ENCODE assay signal across 12 cellular contexts in the genomic region with DNA sequence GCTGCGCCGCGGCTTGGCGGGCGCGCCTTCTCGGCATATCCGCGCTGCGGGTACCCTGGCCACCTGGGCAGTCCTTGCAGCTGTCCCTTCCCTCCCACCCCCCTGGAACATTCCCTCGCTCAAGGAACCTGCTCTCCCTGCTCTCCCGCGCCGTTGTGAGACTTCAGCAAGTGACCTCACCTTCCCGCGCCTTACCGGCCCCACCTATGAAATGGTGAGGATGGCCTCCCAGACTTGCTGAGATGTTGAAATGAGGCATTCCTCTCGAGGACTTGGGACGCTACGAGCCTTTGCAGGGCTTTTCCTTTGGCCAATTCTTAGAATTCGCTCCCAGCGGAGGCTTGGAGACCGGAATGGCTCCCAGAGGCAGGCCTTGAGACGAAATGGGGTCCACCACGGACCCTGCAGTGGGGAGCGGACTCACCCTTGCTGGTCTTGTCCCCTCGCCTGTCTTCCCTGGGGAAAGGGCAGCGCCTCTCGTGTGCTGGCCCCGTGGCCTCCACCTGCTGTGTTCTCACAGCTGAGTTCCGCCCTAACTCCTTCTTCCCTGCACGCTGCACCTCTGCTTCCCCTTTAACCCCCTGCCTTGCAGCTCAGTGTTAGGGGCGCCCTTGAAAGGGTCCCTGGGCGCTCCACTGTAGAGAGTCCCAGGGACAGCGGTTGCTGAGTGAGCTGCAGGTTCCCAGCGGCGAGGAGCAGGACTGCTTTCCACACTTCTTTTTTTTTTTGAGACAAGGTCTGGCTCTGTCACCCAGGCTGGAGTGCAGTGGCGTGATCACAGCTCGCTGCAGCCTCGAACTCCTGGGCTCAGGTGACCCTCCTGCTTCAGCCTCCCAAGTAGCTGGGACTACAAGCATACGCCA. TPM values are rescaled to one million over a fixed set of nuclear protein-coding genes. Genes with fewer than 3 reads are reported as not detected.
DNase-seq lines count a peak whose midpoint lies in the region; ATAC-seq, FAIRE-seq and TF ChIP-seq lines count a peak whose summit lies in the region.
"Had no signal": no experiment of that assay in that cellular context is flagged by ENCODE, and none has a peak within 500 bp of the region (broad histone marks: within the 10 kb centered on the region; RNA-seq: fewer than 3 reads in every experiment).

No MANE protein-coding gene starts in this region.

- BruUV-seq in HepG2 (replicated peaks; lab: Mats Ljungman, UMichigan): no TSS peak

- H3F3A ChIP-seq in GM23338 (replicated peaks; ENCODE audit: low read depth): peaks cover 13% of the 10 kb centered on the region

- no peak for FAIRE-seq in HepG2 (lab: Jason Lieb, UNC)
- FAIRE-seq: astrocyte had no signal

- H3K36me3 ChIP-seq in GM23338 (ENCODE audit: insufficient read depth) (no peaks in the 10 kb centered on the region), HepG2 (replicated peaks in 1 of 2; ENCODE audit: control insufficient read depth in 1 of 2, insufficient read depth in 2 of 2, low read length in 2 of 2) (no peaks in the 10 kb centered on the region), gastrocnemius medialis (no peaks in the 10 kb centered on the region), thyroid gland (no peaks in the 10 kb centered on the region)

- no peak overlapping the region for H3K9ac ChIP-seq in HepG2 (ENCODE audit: insufficient read depth, low read depth, low read length)

- H3K4me1 ChIP-seq in GM23338 (ENCODE audit: insufficient read depth) (peaks cover 25% of the 10 kb centered on the region), HepG2 (ENCODE audit: insufficient read depth, low read length) (peaks cover 39% of the 10 kb centered on the region), gastrocnemius medialis (peaks cover 6 to 7% of the 10 kb centered on the region in 2 donors), thyroid gland (peaks cover 10 to 15% of the 10 kb centered on the region in 2 donors)

- no peak for TF ChIP-seq RAD21 in HepG2 (CRISPR knock-in tag; IDR thresholded peaks at IDR 0.05)

- H3K27me3 ChIP-seq in GM23338 (ENCODE audit: insufficient read depth): peaks cover 35% of the 10 kb centered on the region
- peaks cover 6 to 70% of the 10 kb centered on the region in 2 experiments; a peak in 4 of 5 replicates for H3K27me3 ChIP-seq in HepG2 (ENCODE audit: control insufficient read depth in 1 of 2, insufficient read depth in 2 of 2, low read length in 2 of 2)
- H3K27me3 ChIP-seq in gastrocnemius medialis: peaks cover 64 to 80% (median 76%) of the 10 kb centered on the region in 3 donors
- H3K27me3 ChIP-seq in thyroid gland: no peaks in the 10 kb centered on the region

- peak overlapping the region; percentile 62 for H3K4me3 ChIP-seq in GM23338
- H3K4me3 ChIP-seq in coronary artery: peak overlapping the region; percentile 63
- no peak overlapping the region for H3K4me3 ChIP-seq in HepG2 (replicated peaks in 1 of 3; ENCODE audit: insufficient read depth in 1 of 3, low read depth in 2 of 3, low read length in 3 of 3)
- peak overlapping the region; percentile 31 to 45 (median 42) for H3K4me3 ChIP-seq in gastrocnemius medialis
- peak overlapping the region in 1 of 3 donors; percentile 21 for H3K4me3 ChIP-seq in thyroid gland (replicated peaks in 1 of 3)

- peaks cover 53% of the 10 kb centered on the region for H3K4me1 Mint-ChIP-seq in GM23338
- H3K4me1 Mint-ChIP-seq in activated CD8-positive, alpha-beta T cell treated with anti-CD3 and anti-CD28 coated beads, Interleukin-2, amount 10 ng/mL, durations not matched to agents 7 days and 5 days (ENCODE audit: low read depth): no peaks in the 10 kb centered on the region

- CTCF ChIA-PET in HepG2 (lab: Yijun Ruan, JAX; ENCODE audit: low intra/inter-chr PET ratio, low total read pairs): no interaction called here
- CTCF ChIA-PET in activated CD8-positive, alpha-beta T cell treated with anti-CD3 and anti-CD28 coated beads, Interleukin-2, amount 10 ng/mL, durations not matched to agents 7 days and 5 days (lab: Charles Lee): interaction anchor here (1.4 kb wide), 1 partner anchor 159 kb away, joined by 3 read pairs; no protein-coding TSS in a partner anchor

- TF ChIP-seq CTCF in GM23338 (conservative IDR thresholded peaks at IDR 0.05; ENCODE audit: low read depth in 2 of 2) (no peak), coronary artery (IDR thresholded peaks at IDR 0.05) (no peak), HepG2 (CRISPR knock-in tag; IDR thresholded peaks at IDR 0.05) (no peak), gastrocnemius medialis (IDR thresholded peaks at IDR 0.05 in 4 of 5, conservative IDR thresholded peaks at IDR 0.05 in 1 of 5) (no peak), thyroid gland (IDR thresholded peaks at IDR 0.05) (no peak)

- H3K27ac ChIP-seq in GM23338 (ENCODE audit: low read depth) (no peak overlapping the region), coronary artery (no peak overlapping the region), HepG2 (ENCODE audit: extremely low read length, insufficient read depth, low read length) (no peak overlapping the region), gastrocnemius medialis (peak overlapping the region; percentile 48 to 73 (median 68)), thyroid gland (no peak overlapping the region)

- no peaks in the 10 kb centered on the region for H4K20me1 ChIP-seq in GM23338 (replicated peaks; ENCODE audit: insufficient read depth)
- no peaks in the 10 kb centered on the region for H4K20me1 ChIP-seq in HepG2 (ENCODE audit: insufficient read depth, low read length)

- H3K9me2 ChIP-seq in GM23338 (ENCODE audit: insufficient read depth): no peaks in the 10 kb centered on the region

- H3K27me3 Mint-ChIP-seq in GM23338 (ENCODE audit: insufficient read depth, low read depth, poor library complexity): peaks cover 31% of the 10 kb centered on the region
- peaks cover 70% of the 10 kb centered on the region for H3K27me3 Mint-ChIP-seq in activated CD8-positive, alpha-beta T cell treated with anti-CD3 and anti-CD28 coated beads, Interleukin-2, amount 10 ng/mL, durations not matched to agents 7 days and 5 days (ENCODE audit: low read depth)

- H3K9me3 ChIP-seq in HepG2 (ENCODE audit: low read length) (no peaks in the 10 kb centered on the region), gastrocnemius medialis (no peaks in the 10 kb centered on the region), thyroid gland (no peaks in the 10 kb centered on the region)

- in situ Hi-C loops in HepG2 (cut with HindIII; ENCODE audit: extremely low pct_ligation_motif_present, low pct_unique_long_range_greater_than_20kb) (no loop called here), gastrocnemius medialis (cut with MboI; ENCODE audit: low sequenced_read_pairs in 4 of 4) (no loop called here)

- DNase-seq in GM23338 (ENCODE audit: low spot score) (peak; percentile 82), coronary artery (ENCODE audit: low spot score) (no peak), HepG2 (ENCODE audit: low spot score) (no peak), gastrocnemius medialis (no peak), NCI-H2171 treated with DMSO at 0.1 percent for 48 hours (lab: John Stamatoyannopoulos, UW) (no peak), KG1 (lab: John Stamatoyannopoulos, UW) (no peak), thyroid gland (no peak)
- DNase-seq in activated CD8-positive, alpha-beta T cell treated with anti-CD3 and anti-CD28 coated beads, Interleukin-2, amount 10 ng/mL, durations not matched to agents 7 days and 5 days: no peak
- DNase-seq: NCI-H1694 treated with DMSO at 0.1 percent for 48 hours had no signal

- ATAC-seq in GM23338: peak; percentile 33
- peak; percentile 20; the same call in 2 of the 3 replicates for ATAC-seq in HepG2
- ATAC-seq in gastrocnemius medialis: no peak
- ATAC-seq in activated CD8-positive, alpha-beta T cell treated with anti-CD3 and anti-CD28 coated beads, Interleukin-2, amount 10 ng/mL, durations not matched to agents 7 days and 5 days: no peak

- 23% methylated on average over 20 of the region's 41 CpGs for WGBS in HepG2 (ENCODE audit: low lambda C conversion rate)
- 53 to 60% methylated on average over 17 to 39 of the region's 41 CpGs for WGBS in thyroid gland, 2 donors

- POLR2A ChIA-PET in HepG2 (lab: Yijun Ruan, JAX): no interaction called here
- POLR2A ChIA-PET in activated CD8-positive, alpha-beta T cell treated with anti-CD3 and anti-CD28 coated beads, Interleukin-2, amount 10 ng/mL, durations not matched to agents 7 days and 5 days (lab: Charles Lee): no interaction called here

- no peak overlapping the region for H3K27ac Mint-ChIP-seq in GM23338
- H3K27ac Mint-ChIP-seq in activated CD8-positive, alpha-beta T cell treated with anti-CD3 and anti-CD28 coated beads, Interleukin-2, amount 10 ng/mL, durations not matched to agents 7 days and 5 days: no peak overlapping the region

- no peak for TF ChIP-seq POLR2A in HepG2 (IDR thresholded peaks at IDR 0.05; ENCODE audit: insufficient read depth in 1 of 2, low read depth in 2 of 2, low read length in 2 of 2)
- no peak for TF ChIP-seq POLR2A in gastrocnemius medialis (IDR thresholded peaks at IDR 0.05)
- TF ChIP-seq POLR2A in thyroid gland (IDR thresholded peaks at IDR 0.05): no peak

- H3K9me3 Mint-ChIP-seq in GM23338: no peaks in the 10 kb centered on the region; the same call in 2 of the 3 replicates
- H3K9me3 Mint-ChIP-seq in activated CD8-positive, alpha-beta T cell treated with anti-CD3 and anti-CD28 coated beads, Interleukin-2, amount 10 ng/mL, durations not matched to agents 7 days and 5 days (ENCODE audit: insufficient read depth): no peaks in the 10 kb centered on the region

- H3K79me2 ChIP-seq in GM23338 (replicated peaks; ENCODE audit: insufficient read depth) (no peaks in the 10 kb centered on the region; the same call in 1 of the 2 replicates), HepG2 (ENCODE audit: insufficient read depth, low read length) (no peaks in the 10 kb centered on the region)

- TF ChIP-seq EP300 in HepG2 (IDR thresholded peaks at IDR 0.05; ENCODE audit: low read depth in 2 of 2, low read length in 2 of 2) (no peak), HepG2 (CRISPR knock-in tag; IDR thresholded peaks at IDR 0.05; ENCODE audit: borderline replicate concordance) (no peak)

- H3K4me2 ChIP-seq in GM23338 (peak overlapping the region; percentile 89), HepG2 (ENCODE audit: low read depth, low read length) (no peak overlapping the region)

- H2AFZ ChIP-seq in GM23338 (peak overlapping the region; percentile 93), HepG2 (ENCODE audit: low read length) (no peak overlapping the region)

- peak overlapping the region; percentile 78 for H3K4me3 Mint-ChIP-seq in GM23338
- no peak overlapping the region for H3K4me3 Mint-ChIP-seq in activated CD8-positive, alpha-beta T cell treated with anti-CD3 and anti-CD28 coated beads, Interleukin-2, amount 10 ng/mL, durations not matched to agents 7 days and 5 days

- intact Hi-C loops in HepG2 (cut with micrococcal nuclease; ENCODE audit: unreplicated experiment): no loop called here
- intact Hi-C loops in gastrocnemius medialis (cut with DNase I; ENCODE audit: low total_unique reads): no loop called here
- intact Hi-C loops in thyroid gland (cut with DNase I): no loop called here

- H3K36me3 Mint-ChIP-seq in GM23338 (ENCODE audit: low read depth): peaks cover 3% of the 10 kb centered on the region; the same call in 2 of the 3 replicates
- no peaks in the 10 kb centered on the region for H3K36me3 Mint-ChIP-seq in activated CD8-positive, alpha-beta T cell treated with anti-CD3 and anti-CD28 coated beads, Interleukin-2, amount 10 ng/mL, durations not matched to agents 7 days and 5 days (ENCODE audit: low read depth)

RNA-seq across cellular contexts. Expression of a gene that starts 0.9 kb away (rescaled TPM):
- 2.6 and 4.7 TPM in 2 replicates for total RNA-seq in GM23338 (2014; rRNA removed; shearing (Covaris generic))
- polyA plus RNA-seq in GM23338 (2016; fragmentation: Nextera tagmentation; extraction: Ambion mirVana) (1.3 and 2.1 TPM in 2 replicates), HepG2 (2011; rRNA removed) (0.09 TPM in 1 of 2 replicates, not detected in the other)
- total RNA-seq in HepG2 (2016; rRNA removed; fragmentation: Illumina TruSeq; extraction: Trizol) (0.09 TPM in 1 of 2 replicates, not detected in the other), gastrocnemius medialis (1 to 10 TPM; 1.9 to 8.5 (median 7.7) TPM), thyroid gland (1 to 10 TPM; 1.7 to 5.5 (median 3.5) TPM)
- total RNA-seq in HepG2 (2016; cell fraction: cytosol; rRNA removed; fragmentation: Illumina TruSeq; extraction: Trizol; ENCODE audit: low read depth): 0.09 TPM in 1 of 2 replicates, not detected in the other
- total RNA-seq in HepG2 (2016; cell fraction: insoluble cytoplasmic fraction; rRNA removed; fragmentation: Illumina TruSeq; extraction: Trizol): 0.02 TPM in 1 of 2 replicates, not detected in the other
- total RNA-seq in HepG2 (2016; cell fraction: membrane; rRNA removed; fragmentation: Illumina TruSeq; extraction: Trizol): not detected in 2 replicates
- total RNA-seq in HepG2 (2016; cell fraction: nucleus; rRNA removed; fragmentation: Illumina TruSeq; extraction: Trizol): not detected in 2 replicates
- 0.01 TPM in 1 of 2 replicates, not detected in the other for polyA plus RNA-seq in HepG2 (2011; cell fraction: cytosol; rRNA removed)
- 0.06 and 0.14 TPM in 2 replicates for polyA plus RNA-seq in HepG2 (2011; cell fraction: nucleus; rRNA removed)
- not detected in 2 replicates for polyA plus RNA-seq in HepG2 (2012)
- not detected in 2 replicates for polyA plus RNA-seq in HepG2 (2016; cell fraction: cytosol; fragmentation: Illumina TruSeq; extraction: Trizol; ENCODE audit: low read depth)
- polyA plus RNA-seq in HepG2 (2016; cell fraction: insoluble cytoplasmic fraction; fragmentation: Illumina TruSeq; extraction: Trizol; ENCODE audit: low read depth): not detected in 2 replicates
- polyA plus RNA-seq in HepG2 (2016; cell fraction: membrane; fragmentation: Illumina TruSeq; extraction: Trizol; ENCODE audit: low read depth): not detected in 2 replicates
- polyA plus RNA-seq in HepG2 (2016; cell fraction: nucleus; fragmentation: Illumina TruSeq; extraction: Trizol; ENCODE audit: insufficient read depth, low read depth): not detected in 2 replicates
- polyA minus RNA-seq in HepG2 (2011; rRNA and poly(A)+ RNA removed; ENCODE audit: low replicate concordance): 0.35 TPM in 1 of 2 replicates, not detected in the other
- not detected in 2 replicates for polyA minus RNA-seq in HepG2 (2011; cell fraction: cytosol; rRNA and poly(A)+ RNA removed)
- polyA minus RNA-seq in HepG2 (2011; cell fraction: nucleus; rRNA and poly(A)+ RNA removed): not detected in 2 replicates
- not detected for total RNA-seq in activated CD8-positive, alpha-beta T cell treated with anti-CD3 and anti-CD28 coated beads, Interleukin-2, amount 10 ng/mL, durations not matched to agents 7 days and 5 days
- total RNA-seq: OCI-LY7 had no signal
- polyA plus RNA-seq: fibroblast of lung had no signal

Comparison
In these comparisons a context has a peak if more than half of its experiments do, and no peak if none do; other contexts are left out.
1. ATAC-seq: peak in GM23338 (single experiment) and HepG2 (single experiment); none in gastrocnemius medialis (0 of 2) and activated CD8-positive, alpha-beta T cell treated with anti-CD3 and anti-CD28 coated beads, Interleukin-2, amount 10 ng/mL, durations not matched to agents 7 days and 5 days (single experiment).
2. H3K27ac ChIP-seq: peak in gastrocnemius medialis (4 of 4); none in GM23338 (single experiment), coronary artery (0 of 2), HepG2 (single experiment) and thyroid gland (0 of 3).
3. H3K4me3 ChIP-seq: peak in GM23338 (single experiment), coronary artery (single experiment) and gastrocnemius medialis (4 of 4); none in HepG2 (0 of 3).